1 cellular context compared by ENCODE assay signal in genomic region chr17:76495663-76496400, GRCh38.
TF ChIP-seq lines count a peak whose summit lies in the region.

No MANE protein-coding gene starts in this region.

TF ChIP-seq in GM23338, 12 proteins besides CTCF, POLR2A, EP300 and RAD21:
- TF ChIP-seq, protein P1, sequence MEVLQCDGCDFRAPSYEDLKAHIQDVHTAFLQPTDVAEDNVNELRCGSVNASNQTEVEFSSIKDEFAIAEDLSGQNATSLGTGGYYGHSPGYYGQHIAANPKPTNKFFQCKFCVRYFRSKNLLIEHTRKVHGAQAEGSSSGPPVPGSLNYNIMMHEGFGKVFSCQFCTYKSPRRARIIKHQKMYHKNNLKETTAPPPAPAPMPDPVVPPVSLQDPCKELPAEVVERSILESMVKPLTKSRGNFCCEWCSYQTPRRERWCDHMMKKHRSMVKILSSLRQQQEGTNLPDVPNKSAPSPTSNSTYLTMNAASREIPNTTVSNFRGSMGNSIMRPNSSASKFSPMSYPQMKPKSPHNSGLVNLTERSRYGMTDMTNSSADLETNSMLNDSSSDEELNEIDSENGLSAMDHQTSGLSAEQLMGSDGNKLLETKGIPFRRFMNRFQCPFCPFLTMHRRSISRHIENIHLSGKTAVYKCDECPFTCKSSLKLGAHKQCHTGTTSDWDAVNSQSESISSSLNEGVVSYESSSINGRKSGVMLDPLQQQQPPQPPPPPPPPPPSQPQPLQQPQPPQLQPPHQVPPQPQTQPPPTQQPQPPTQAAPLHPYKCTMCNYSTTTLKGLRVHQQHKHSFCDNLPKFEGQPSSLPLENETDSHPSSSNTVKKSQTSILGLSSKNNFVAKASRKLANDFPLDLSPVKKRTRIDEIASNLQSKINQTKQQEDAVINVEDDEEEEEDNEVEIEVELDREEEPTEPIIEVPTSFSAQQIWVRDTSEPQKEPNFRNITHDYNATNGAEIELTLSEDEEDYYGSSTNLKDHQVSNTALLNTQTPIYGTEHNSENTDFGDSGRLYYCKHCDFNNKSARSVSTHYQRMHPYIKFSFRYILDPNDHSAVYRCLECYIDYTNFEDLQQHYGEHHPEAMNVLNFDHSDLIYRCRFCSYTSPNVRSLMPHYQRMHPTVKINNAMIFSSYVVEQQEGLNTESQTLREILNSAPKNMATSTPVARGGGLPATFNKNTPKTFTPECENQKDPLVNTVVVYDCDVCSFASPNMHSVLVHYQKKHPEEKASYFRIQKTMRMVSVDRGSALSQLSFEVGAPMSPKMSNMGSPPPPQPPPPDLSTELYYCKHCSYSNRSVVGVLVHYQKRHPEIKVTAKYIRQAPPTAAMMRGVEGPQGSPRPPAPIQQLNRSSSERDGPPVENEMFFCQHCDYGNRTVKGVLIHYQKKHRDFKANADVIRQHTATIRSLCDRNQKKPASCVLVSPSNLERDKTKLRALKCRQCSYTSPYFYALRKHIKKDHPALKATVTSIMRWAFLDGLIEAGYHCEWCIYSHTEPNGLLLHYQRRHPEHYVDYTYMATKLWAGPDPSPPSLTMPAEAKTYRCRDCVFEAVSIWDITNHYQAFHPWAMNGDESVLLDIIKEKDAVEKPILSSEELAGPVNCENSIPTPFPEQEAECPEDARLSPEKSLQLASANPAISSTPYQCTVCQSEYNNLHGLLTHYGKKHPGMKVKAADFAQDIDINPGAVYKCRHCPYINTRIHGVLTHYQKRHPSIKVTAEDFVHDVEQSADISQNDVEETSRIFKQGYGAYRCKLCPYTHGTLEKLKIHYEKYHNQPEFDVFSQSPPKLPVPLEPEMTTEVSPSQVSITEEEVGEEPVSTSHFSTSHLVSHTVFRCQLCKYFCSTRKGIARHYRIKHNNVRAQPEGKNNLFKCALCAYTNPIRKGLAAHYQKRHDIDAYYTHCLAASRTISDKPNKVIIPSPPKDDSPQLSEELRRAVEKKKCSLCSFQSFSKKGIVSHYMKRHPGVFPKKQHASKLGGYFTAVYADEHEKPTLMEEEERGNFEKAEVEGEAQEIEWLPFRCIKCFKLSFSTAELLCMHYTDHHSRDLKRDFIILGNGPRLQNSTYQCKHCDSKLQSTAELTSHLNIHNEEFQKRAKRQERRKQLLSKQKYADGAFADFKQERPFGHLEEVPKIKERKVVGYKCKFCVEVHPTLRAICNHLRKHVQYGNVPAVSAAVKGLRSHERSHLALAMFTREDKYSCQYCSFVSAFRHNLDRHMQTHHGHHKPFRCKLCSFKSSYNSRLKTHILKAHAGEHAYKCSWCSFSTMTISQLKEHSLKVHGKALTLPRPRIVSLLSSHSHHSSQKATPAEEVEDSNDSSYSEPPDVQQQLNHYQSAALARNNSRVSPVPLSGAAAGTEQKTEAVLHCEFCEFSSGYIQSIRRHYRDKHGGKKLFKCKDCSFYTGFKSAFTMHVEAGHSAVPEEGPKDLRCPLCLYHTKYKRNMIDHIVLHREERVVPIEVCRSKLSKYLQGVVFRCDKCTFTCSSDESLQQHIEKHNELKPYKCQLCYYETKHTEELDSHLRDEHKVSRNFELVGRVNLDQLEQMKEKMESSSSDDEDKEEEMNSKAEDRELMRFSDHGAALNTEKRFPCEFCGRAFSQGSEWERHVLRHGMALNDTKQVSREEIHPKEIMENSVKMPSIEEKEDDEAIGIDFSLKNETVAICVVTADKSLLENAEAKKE (CRISPR knock-in tag; IDR thresholded peaks at IDR 0.05) = no peak
- TF ChIP-seq, protein P2, sequence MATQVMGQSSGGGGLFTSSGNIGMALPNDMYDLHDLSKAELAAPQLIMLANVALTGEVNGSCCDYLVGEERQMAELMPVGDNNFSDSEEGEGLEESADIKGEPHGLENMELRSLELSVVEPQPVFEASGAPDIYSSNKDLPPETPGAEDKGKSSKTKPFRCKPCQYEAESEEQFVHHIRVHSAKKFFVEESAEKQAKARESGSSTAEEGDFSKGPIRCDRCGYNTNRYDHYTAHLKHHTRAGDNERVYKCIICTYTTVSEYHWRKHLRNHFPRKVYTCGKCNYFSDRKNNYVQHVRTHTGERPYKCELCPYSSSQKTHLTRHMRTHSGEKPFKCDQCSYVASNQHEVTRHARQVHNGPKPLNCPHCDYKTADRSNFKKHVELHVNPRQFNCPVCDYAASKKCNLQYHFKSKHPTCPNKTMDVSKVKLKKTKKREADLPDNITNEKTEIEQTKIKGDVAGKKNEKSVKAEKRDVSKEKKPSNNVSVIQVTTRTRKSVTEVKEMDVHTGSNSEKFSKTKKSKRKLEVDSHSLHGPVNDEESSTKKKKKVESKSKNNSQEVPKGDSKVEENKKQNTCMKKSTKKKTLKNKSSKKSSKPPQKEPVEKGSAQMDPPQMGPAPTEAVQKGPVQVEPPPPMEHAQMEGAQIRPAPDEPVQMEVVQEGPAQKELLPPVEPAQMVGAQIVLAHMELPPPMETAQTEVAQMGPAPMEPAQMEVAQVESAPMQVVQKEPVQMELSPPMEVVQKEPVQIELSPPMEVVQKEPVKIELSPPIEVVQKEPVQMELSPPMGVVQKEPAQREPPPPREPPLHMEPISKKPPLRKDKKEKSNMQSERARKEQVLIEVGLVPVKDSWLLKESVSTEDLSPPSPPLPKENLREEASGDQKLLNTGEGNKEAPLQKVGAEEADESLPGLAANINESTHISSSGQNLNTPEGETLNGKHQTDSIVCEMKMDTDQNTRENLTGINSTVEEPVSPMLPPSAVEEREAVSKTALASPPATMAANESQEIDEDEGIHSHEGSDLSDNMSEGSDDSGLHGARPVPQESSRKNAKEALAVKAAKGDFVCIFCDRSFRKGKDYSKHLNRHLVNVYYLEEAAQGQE (IDR thresholded peaks at IDR 0.05; ENCODE audit: unreplicated experiment) = no peak
- TF ChIP-seq ZNF114 (CRISPR knock-in tag; IDR thresholded peaks at IDR 0.05) (no peak), POLR2AphosphoS5 (IDR thresholded peaks at IDR 0.05; ENCODE audit: low read depth) (no peak), EZH2 (IDR thresholded peaks at IDR 0.05; ENCODE audit: low read depth, unreplicated experiment) (no peak)
TF ChIP-seq in GM23338: peak in this region for 0.
